8 cellular contexts compared by ENCODE assay signal in the genomic region with DNA sequence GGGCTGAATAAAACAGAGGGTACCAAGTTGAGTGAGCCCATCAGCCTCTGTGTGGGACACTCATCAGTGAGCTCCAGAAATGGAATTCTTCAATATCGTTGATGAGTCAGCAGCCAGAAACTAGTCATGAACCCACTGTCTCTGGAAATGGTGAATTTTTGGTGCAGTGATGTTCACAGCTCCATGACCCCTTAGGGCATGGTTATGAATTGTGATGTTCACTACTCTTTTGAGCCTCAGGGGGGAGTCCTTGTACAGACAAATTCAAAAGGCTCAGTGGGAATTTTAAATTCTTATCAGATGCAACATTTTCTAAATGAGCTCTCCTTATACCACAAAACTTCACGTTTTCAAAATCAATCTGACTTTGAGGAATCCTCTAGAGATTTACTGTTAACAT.
DNase-seq lines count a peak whose midpoint lies in the region; ATAC-seq and TF ChIP-seq lines count a peak whose summit lies in the region.

No MANE protein-coding gene starts in this region.

- CTCF ChIA-PET in AG04450 (lab: Charles Lee): interaction anchor here (0.6 to 2.8 kb wide), 55 partner anchors 9 to 1321 kb away, joined by 3 to 16 read pairs (median 4); no protein-coding TSS in a partner anchor

- H3K27me3 ChIP-seq in AG04450 (ENCODE audit: control insufficient read depth, insufficient read depth, low read length): no peaks in the 10 kb centered on the region

- H3K4me3 Mint-ChIP-seq in neural crest cell: no peak overlapping the region

- no peaks in the 10 kb centered on the region for H3K36me3 Mint-ChIP-seq in neural crest cell (ENCODE audit: low read depth)

- H3K4me3 ChIP-seq in AG04450 (ENCODE audit: low read depth, low read length): no peak overlapping the region

- POLR2A ChIA-PET in AG04450 (lab: Yijun Ruan, JAX): interaction anchor here (0.6 to 1.1 kb wide), 2 partner anchors 114 to 303 kb away, joined by 3 to 6 read pairs; no protein-coding TSS in a partner anchor

- TF ChIP-seq CTCF in AG04450 (IDR thresholded peaks at IDR 0.05; ENCODE audit: low read depth, low read length) (peak; percentile 70), neural crest cell (conservative IDR thresholded peaks at IDR 0.05) (peak; percentile 69)

- ATAC-seq in GM18909 (IDR thresholded peaks at IDR 0.05; ENCODE audit: poor library complexity, unreplicated experiment): peak; percentile 53

- peak; percentile 39 for DNase-seq in AG04450 (ENCODE audit: low read depth, low spot score)
- peak; percentile 60 for DNase-seq in NCI-H2171 treated with DMSO at 0.1 percent for 48 hours (lab: John Stamatoyannopoulos, UW)
- DNase-seq in cerebellar cortex (ENCODE audit: low spot score): peak; percentile 5
- DNase-seq in neural crest cell (ENCODE audit: low read depth, low spot score): no peak
- DNase-seq in GM19240 (ENCODE audit: insufficient read length, low spot score): no peak
- no peak for DNase-seq in NCI-H774 (lab: John Stamatoyannopoulos, UW)
- no peak for DNase-seq in NCI-H128 (lab: John Stamatoyannopoulos, UW; ENCODE audit: unreplicated experiment)

- H3K9me3 ChIP-seq in AG04450 (ENCODE audit: control insufficient read depth, insufficient read depth, low read length): no peaks in the 10 kb centered on the region

- H3K27ac ChIP-seq in AG04450 (ENCODE audit: low read depth, low read length): no peak overlapping the region

- H3K27me3 Mint-ChIP-seq in neural crest cell (ENCODE audit: low read depth): no peaks in the 10 kb centered on the region

- no peaks in the 10 kb centered on the region for H3K9me3 Mint-ChIP-seq in neural crest cell

- no peak overlapping the region for H3K27ac Mint-ChIP-seq in neural crest cell (ENCODE audit: unreplicated experiment)

- H3K4me1 Mint-ChIP-seq in neural crest cell: peaks cover 14% of the 10 kb centered on the region

Comparison
In these comparisons a context has a peak if more than half of its experiments do, and no peak if none do; other contexts are left out.
1. DNase-seq: peak in AG04450 (single experiment), NCI-H2171 treated with DMSO at 0.1 percent for 48 hours (single experiment) and cerebellar cortex (single experiment); none in neural crest cell (single experiment), GM19240 (single experiment), NCI-H774 (single experiment) and NCI-H128 (single experiment).